Comparison of ENCODE assay signal across 16 cellular contexts in the genomic region with DNA sequence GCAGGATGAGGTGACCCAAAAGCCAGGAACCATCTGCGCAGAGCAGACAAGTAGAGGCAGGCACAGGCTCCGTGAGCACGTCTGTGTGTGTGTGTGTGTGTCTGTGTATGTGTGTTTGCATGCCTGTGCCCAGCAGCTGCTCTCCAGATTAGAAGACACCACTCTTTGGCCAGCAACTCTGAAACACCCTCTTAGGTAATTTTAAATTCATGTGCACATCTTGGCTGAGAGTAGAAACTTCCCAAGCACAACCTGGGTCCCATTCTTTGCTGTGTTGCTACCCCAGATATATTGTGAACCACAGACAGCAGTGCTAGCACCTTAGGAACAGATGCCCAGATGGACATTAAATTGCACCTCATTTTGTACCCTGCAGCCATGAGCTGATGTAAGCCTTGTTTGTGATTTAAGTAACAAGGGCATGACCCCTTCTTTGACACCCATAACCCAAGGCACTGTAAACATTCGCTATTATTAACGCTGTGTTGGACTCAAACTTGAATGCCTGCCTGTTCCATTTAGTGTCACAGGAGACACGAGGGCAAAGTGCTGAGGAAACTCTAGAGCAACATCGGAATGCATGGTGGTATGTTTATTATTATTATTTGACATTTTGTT. TPM values are rescaled to one million over a fixed set of nuclear protein-coding genes. Genes with fewer than 3 reads are reported as not detected.
DNase-seq lines count a peak whose midpoint lies in the region; ATAC-seq and TF ChIP-seq lines count a peak whose summit lies in the region.
"Had no signal": no experiment of that assay in that cellular context is flagged by ENCODE, and none has a peak within 500 bp of the region (broad histone marks: within the 10 kb centered on the region; RNA-seq: fewer than 3 reads in every experiment).

Gene FILIP1L (minus strand): TSS at position 89 of the 618 bp plus-strand sequence.

- TF ChIP-seq EP300 in ovary (IDR thresholded peaks at IDR 0.05): no peak

- H3K4me3 ChIP-seq in ovary: no peak within 1 kb of the TSS
- H3K4me3 ChIP-seq in uterus: no peak within 1 kb of the TSS
- H3K4me3 ChIP-seq: SJCRH30 had no signal

- H3K36me3 ChIP-seq in ovary (no peaks in the 10 kb centered on the region), uterus (no peaks in the 10 kb centered on the region)

- H3K4me1 Mint-ChIP-seq in activated CD8-positive, alpha-beta memory T cell treated with anti-CD3 and anti-CD28 coated beads, Interleukin-2, amount 10 ng/mL, durations not matched to agents 7 days and 5 days: peaks cover 4% of the 10 kb centered on the region
- peaks cover 4% of the 10 kb centered on the region for H3K4me1 Mint-ChIP-seq in glutamatergic neuron (ENCODE audit: low read depth, unreplicated experiment)

- CTCF ChIA-PET in activated CD8-positive, alpha-beta memory T cell treated with anti-CD3 and anti-CD28 coated beads, Interleukin-2, amount 10 ng/mL, durations not matched to agents 7 days and 5 days (lab: Charles Lee): interaction anchor here (1.3 kb wide), 1 partner anchor 45 kb away, joined by 3 read pairs; no protein-coding TSS in a partner anchor

- TF ChIP-seq CTCF in glutamatergic neuron (IDR thresholded peaks at IDR 0.05; ENCODE audit: partially characterized antibody, unreplicated experiment) (no peak), ovary (IDR thresholded peaks at IDR 0.05) (no peak), uterus (IDR thresholded peaks at IDR 0.05) (no peak)

- intact Hi-C loops in ovary (cut with DNase I): no loop called here
- intact Hi-C loops in uterus (cut with DNase I; ENCODE audit: low total_unique reads): no loop called here

- peak within 1 kb of the TSS; percentile 21 for H3K27ac Mint-ChIP-seq in activated CD8-positive, alpha-beta memory T cell treated with anti-CD3 and anti-CD28 coated beads, Interleukin-2, amount 10 ng/mL, durations not matched to agents 7 days and 5 days
- H3K27ac Mint-ChIP-seq in glutamatergic neuron (ENCODE audit: unreplicated experiment): peak within 1 kb of the TSS; percentile 12
- H3K27ac Mint-ChIP-seq: naive thymus-derived CD8-positive, alpha-beta T cell had no signal

- H3K4me1 ChIP-seq in ovary (ENCODE audit: insufficient read depth) (peaks cover 10% of the 10 kb centered on the region), uterus (no peaks in the 10 kb centered on the region)
- H3K4me1 ChIP-seq: SJCRH30 had no signal

- H3K27ac ChIP-seq in ovary (no peak within 1 kb of the TSS), uterus (no peak within 1 kb of the TSS)
- H3K27ac ChIP-seq: SJCRH30 had no signal

- no peaks in the 10 kb centered on the region for H3K9me3 ChIP-seq in ovary
- H3K9me3 ChIP-seq in uterus: no peaks in the 10 kb centered on the region
- H3K9me3 ChIP-seq: SJCRH30 had no signal

- H3K4me3 Mint-ChIP-seq in activated CD8-positive, alpha-beta memory T cell treated with anti-CD3 and anti-CD28 coated beads, Interleukin-2, amount 10 ng/mL, durations not matched to agents 7 days and 5 days: no peak within 1 kb of the TSS
- H3K4me3 Mint-ChIP-seq in glutamatergic neuron (ENCODE audit: unreplicated experiment): no peak within 1 kb of the TSS
- H3K4me3 Mint-ChIP-seq: naive thymus-derived CD8-positive, alpha-beta T cell had no signal

- no peaks in the 10 kb centered on the region for H3K27me3 Mint-ChIP-seq in activated CD8-positive, alpha-beta memory T cell treated with anti-CD3 and anti-CD28 coated beads, Interleukin-2, amount 10 ng/mL, durations not matched to agents 7 days and 5 days
- no peaks in the 10 kb centered on the region for H3K27me3 Mint-ChIP-seq in glutamatergic neuron (ENCODE audit: unreplicated experiment)
- H3K27me3 Mint-ChIP-seq: naive thymus-derived CD8-positive, alpha-beta T cell had no signal

- DNase-seq in activated CD8-positive, alpha-beta memory T cell treated with anti-CD3 and anti-CD28 coated beads, Interleukin-2, amount 10 ng/mL, durations not matched to agents 7 days and 5 days: no peak
- DNase-seq in activated CD8-positive, alpha-beta memory T cell treated with anti-CD3 and anti-CD28 coated beads, Interleukin-2, amount 50 U/mL, for 48 hours: no peak
- DNase-seq in glutamatergic neuron (no peak), ovary (no peak), uterus (no peak), iPS-NIHi7 (ENCODE audit: extremely low spot score) (no peak), cerebellum (ENCODE audit: low spot score) (no peak), activated T-cell treated with anti-CD3 and anti-CD28 coated beads for 4 hours (no peak)
- DNase-seq: activated CD4-positive, alpha-beta T cell treated with anti-CD3 and anti-CD28 coated beads, Interleukin-2, amount 50 U/mL, for 1 hour; activated naive CD4-positive, alpha-beta T cell treated with Interleukin-2 at 50 U/mL for 16 hours; cortex of kidney; Karpas-422; naive thymus-derived CD8-positive, alpha-beta T cell; NCI-H226; stimulated activated CD4-positive, alpha-beta T cell treated with anti-CD3 and anti-CD28 coated beads, Interleukin-2, amount 100 ng/mL, for 48 hours had no signal

- H3K27me3 ChIP-seq in ovary (no peaks in the 10 kb centered on the region), uterus (no peaks in the 10 kb centered on the region)
- H3K27me3 ChIP-seq: SJCRH30 had no signal

- H3K36me3 Mint-ChIP-seq in activated CD8-positive, alpha-beta memory T cell treated with anti-CD3 and anti-CD28 coated beads, Interleukin-2, amount 10 ng/mL, durations not matched to agents 7 days and 5 days: peaks cover 18% of the 10 kb centered on the region
- no peaks in the 10 kb centered on the region for H3K36me3 Mint-ChIP-seq in glutamatergic neuron (ENCODE audit: unreplicated experiment)

- peaks cover 2% of the 10 kb centered on the region for H3K9me3 Mint-ChIP-seq in activated CD8-positive, alpha-beta memory T cell treated with anti-CD3 and anti-CD28 coated beads, Interleukin-2, amount 10 ng/mL, durations not matched to agents 7 days and 5 days (ENCODE audit: low read depth)
- no peaks in the 10 kb centered on the region for H3K9me3 Mint-ChIP-seq in glutamatergic neuron (ENCODE audit: unreplicated experiment)
- H3K9me3 Mint-ChIP-seq: naive thymus-derived CD8-positive, alpha-beta T cell had no signal

- ATAC-seq in activated CD8-positive, alpha-beta memory T cell treated with anti-CD3 and anti-CD28 coated beads, Interleukin-2, amount 10 ng/mL, durations not matched to agents 7 days and 5 days: no peak
- ATAC-seq: naive thymus-derived CD8-positive, alpha-beta T cell had no signal

- no peak for TF ChIP-seq POLR2A in ovary (IDR thresholded peaks at IDR 0.05)
- TF ChIP-seq POLR2A in uterus (IDR thresholded peaks at IDR 0.05): no peak

- WGBS in ovary, 3 donors: 60 to 66% (median 62%) methylated on average over 7 of the region's 7 CpGs

RNA-seq across cellular contexts. Expression of gene FILIP1L, which starts in this region (rescaled TPM):
- 10 to 100 TPM in 1 of 2 experiments, 1 to 10 TPM in 1; 2.4 to 15.5 TPM for total RNA-seq in activated CD8-positive, alpha-beta memory T cell treated with anti-CD3 and anti-CD28 coated beads, Interleukin-2, amount 10 ng/mL, durations not matched to agents 7 days and 5 days
- 4.3 TPM for total RNA-seq in glutamatergic neuron (ENCODE audit: unreplicated experiment)
- 100 to 1,000 TPM in 4 of 7 donors, 10 to 100 TPM in 3; 23.7 to 174 (median 110) TPM for total RNA-seq in ovary
- 100 to 1,000 TPM in 1 of 2 donors, 10 to 100 TPM in 1; 78.7 to 139 TPM for polyA plus RNA-seq in ovary
- 10 to 100 TPM; 48.5 to 99.1 (median 66.3) TPM for total RNA-seq in uterus
- 5.3 TPM for total RNA-seq in cerebellum
